ENCODE assay signal across 8 cellular contexts in genomic region chr1:53888716-53889115, GRCh38. TPM values are rescaled to one million over a fixed set of nuclear protein-coding genes. Genes with fewer than 3 reads are reported as not detected.
DNase-seq lines count a peak whose midpoint lies in the region; ATAC-seq and TF ChIP-seq lines count a peak whose summit lies in the region.

No MANE protein-coding gene starts in this region.

- H3K9me3 ChIP-seq in Caco-2 = no peaks in the 10 kb centered on the region
- H3K9me3 ChIP-seq in Panc1 (ENCODE audit: control insufficient read depth, insufficient read depth, low read depth, low read length) = no peaks in the 10 kb centered on the region
- H3K9me3 ChIP-seq in endodermal cell (ENCODE audit: control insufficient read depth, low read length) = no peaks in the 10 kb centered on the region
- H3K9me3 ChIP-seq in ovary = no peaks in the 10 kb centered on the region
- no peaks in the 10 kb centered on the region for H3K9me3 ChIP-seq in BE2C

- no peak for TF ChIP-seq EP300 in ovary (IDR thresholded peaks at IDR 0.05)

- intact Hi-C loops in Caco-2 (cut with micrococcal nuclease; ENCODE audit: unreplicated experiment) = loop anchor here (1.0 kb wide), 1 partner anchor 22 kb away; no protein-coding TSS in a partner anchor
- intact Hi-C loops in Panc1 (cut with micrococcal nuclease; ENCODE audit: unreplicated experiment) = no loop called here
- intact Hi-C loops in ovary (cut with DNase I) = loop anchor here in 2 of 4 donors (5.0 kb wide), 1 partner anchor 59 kb away; the partner anchor contains the start of genes IFT25 (in 2 of the 2) and LRRC42 (in 2 of the 2)

- DNase-seq in Caco-2 (no peak), Panc1 (ENCODE audit: low read depth, low spot score) (no peak), endodermal cell (no peak), ovary (no peak), NCI-H1417 treated with DMSO at 0.1 percent for 48 hours (lab: John Stamatoyannopoulos, UW) (no peak), mucosa of gallbladder (ENCODE audit: low spot score) (no peak), BE2C (no peak)
- DNase-seq in activated effector memory CD4-positive, alpha-beta T cell treated with anti-CD3 and anti-CD28 coated beads, Interleukin-2, amount 50 U/mL, for 16 hours = no peak

- H3K27me3 Mint-ChIP-seq in Caco-2 (ENCODE audit: insufficient read depth, unreplicated experiment) = no peaks in the 10 kb centered on the region
- no peaks in the 10 kb centered on the region for H3K27me3 Mint-ChIP-seq in endodermal cell (ENCODE audit: insufficient read depth)

- POLR2A ChIA-PET in Caco-2 (lab: Charles Lee) = no interaction called here
- POLR2A ChIA-PET in Panc1 (lab: Charles Lee) = no interaction called here

- H3K4me3 ChIP-seq in Caco-2 (ENCODE audit: low read depth, low read length) = no peak overlapping the region
- H3K4me3 ChIP-seq in Panc1 (ENCODE audit: low read depth in 2 of 2, low read length in 2 of 2) = peak overlapping the region; percentile 81 to 98
- peak overlapping the region; percentile 96 for H3K4me3 ChIP-seq in endodermal cell (ENCODE audit: low read length)
- H3K4me3 ChIP-seq in ovary = peak overlapping the region; percentile 77
- H3K4me3 ChIP-seq in BE2C (ENCODE audit: low read depth, low read length) = no peak overlapping the region

- H3K36me3 ChIP-seq in Caco-2 (ENCODE audit: control insufficient read depth, insufficient read depth, low read length) (no peaks in the 10 kb centered on the region), Panc1 (ENCODE audit: control insufficient read depth, insufficient read depth, low read length) (peaks cover 4% of the 10 kb centered on the region; the same call in 1 of the 2 replicates), endodermal cell (ENCODE audit: control insufficient read depth, insufficient read depth, low read length) (no peaks in the 10 kb centered on the region), ovary (no peaks in the 10 kb centered on the region), BE2C (no peaks in the 10 kb centered on the region)

- TF ChIP-seq CTCF in Caco-2 (IDR thresholded peaks at IDR 0.05; ENCODE audit: insufficient read depth in 1 of 2, low read depth in 1 of 2, low read length in 1 of 2, severe bottlenecking in 1 of 2, unreplicated experiment in 1 of 2) = no peak
- TF ChIP-seq CTCF in Panc1 (IDR thresholded peaks at IDR 0.05) = no peak
- no peak for TF ChIP-seq CTCF in endodermal cell (conservative IDR thresholded peaks at IDR 0.05)
- no peak for TF ChIP-seq CTCF in ovary (IDR thresholded peaks at IDR 0.05)
- no peak for TF ChIP-seq CTCF in BE2C (IDR thresholded peaks at IDR 0.05; ENCODE audit: low read depth, low read length)

- no peaks in the 10 kb centered on the region for H3K27me3 ChIP-seq in Caco-2 (replicated peaks; ENCODE audit: control insufficient read depth, insufficient read depth, low read length)
- H3K27me3 ChIP-seq in Panc1 (ENCODE audit: control insufficient read depth, insufficient read depth, low read length) = no peaks in the 10 kb centered on the region
- no peaks in the 10 kb centered on the region for H3K27me3 ChIP-seq in endodermal cell (ENCODE audit: control insufficient read depth, insufficient read depth, low read length, poor library complexity, severe bottlenecking)
- H3K27me3 ChIP-seq in ovary = no peaks in the 10 kb centered on the region
- no peaks in the 10 kb centered on the region for H3K27me3 ChIP-seq in BE2C

- H3K36me3 Mint-ChIP-seq in Caco-2 (ENCODE audit: insufficient read depth, unreplicated experiment) (peaks cover 9% of the 10 kb centered on the region), endodermal cell (ENCODE audit: low read depth) (peaks cover 21% of the 10 kb centered on the region)

- H3K4me3 Mint-ChIP-seq in Caco-2 (ENCODE audit: unreplicated experiment) (peak overlapping the region; percentile 93), endodermal cell (peak overlapping the region; percentile 89)

- H3K9me3 Mint-ChIP-seq in Caco-2 (ENCODE audit: unreplicated experiment) = no peaks in the 10 kb centered on the region
- H3K9me3 Mint-ChIP-seq in endodermal cell = no peaks in the 10 kb centered on the region

- H3K27ac ChIP-seq in Panc1 (ENCODE audit: low read length) = peak overlapping the region; percentile 89; the same call in 1 of the 2 replicates
- no peak overlapping the region for H3K27ac ChIP-seq in endodermal cell (ENCODE audit: low read depth, low read length)
- peak overlapping the region in 1 of 2 donors; percentile 47 for H3K27ac ChIP-seq in ovary

- no peaks in the 10 kb centered on the region for H3K4me1 Mint-ChIP-seq in Caco-2 (ENCODE audit: low read depth, unreplicated experiment)
- H3K4me1 Mint-ChIP-seq in endodermal cell = peaks cover 23% of the 10 kb centered on the region

- in situ Hi-C loops in Panc1 (cut with HindIII; ENCODE audit: low pct_unique_long_range_greater_than_20kb, low sequenced_read_pairs) = no loop called here

- no peak for TF ChIP-seq POLR2A in ovary (IDR thresholded peaks at IDR 0.05)

- ATAC-seq in Panc1 = no peak

- H3K4me1 ChIP-seq in Caco-2 (peaks cover 11% of the 10 kb centered on the region), Panc1 (ENCODE audit: control insufficient read depth, insufficient read depth, low read length) (peaks cover 12% of the 10 kb centered on the region), endodermal cell (ENCODE audit: control insufficient read depth, insufficient read depth, low read length) (peaks cover 12% of the 10 kb centered on the region), ovary (ENCODE audit: insufficient read depth) (no peaks in the 10 kb centered on the region), BE2C (no peaks in the 10 kb centered on the region)

- CTCF ChIA-PET in Caco-2 (lab: Charles Lee) = no interaction called here
- CTCF ChIA-PET in Panc1 (lab: Charles Lee) = no interaction called here

- 88 to 100% methylated on average over 1 of the region's 1 CpG for WGBS in endodermal cell (ENCODE audit: insufficient coverage in 1 of 2, insufficient read length in 1 of 2), 2 experiments
- 43 to 50% (median 49%) methylated on average over 1 of the region's 1 CpG for WGBS in ovary, 3 donors

- peak overlapping the region; percentile 89 for H3K27ac Mint-ChIP-seq in Caco-2 (ENCODE audit: unreplicated experiment)
- no peak overlapping the region for H3K27ac Mint-ChIP-seq in endodermal cell

- TSS peak; percentile 42 for BruUV-seq in Caco-2 (replicated peaks; lab: Mats Ljungman, UMichigan)
- no TSS peak for BruUV-seq in Panc1 (replicated peaks; lab: Mats Ljungman, UMichigan)

- H3K9ac ChIP-seq in endodermal cell (ENCODE audit: extremely low read depth, low read length, poor library complexity, severe bottlenecking) = peak overlapping the region; percentile 39

RNA-seq across cellular contexts. Expression of gene YIPF1, which starts 0.9 kb away (rescaled TPM):
- total RNA-seq in Caco-2 (2022) (16.6 and 17.2 TPM in 2 replicates), Panc1 (2021; ENCODE audit: unreplicated experiment) (21.4 TPM), endodermal cell (10 to 100 TPM; 32.7 to 32.8 TPM), ovary (10 to 100 TPM; 11.5 to 20.9 (median 18.3) TPM), mucosa of gallbladder (37.1 TPM)
- polyA plus RNA-seq in Panc1 (2012; ENCODE audit: insufficient read length) = 17.2 TPM
- polyA plus RNA-seq in endodermal cell (2013, experiment 1 of 2) = 33.6 TPM
- 29.1 TPM for polyA plus RNA-seq in endodermal cell (2013, experiment 2 of 2)
- 10 to 100 TPM; 14.6 to 47.8 TPM for polyA plus RNA-seq in ovary
- polyA plus RNA-seq in BE2C (2012; ENCODE audit: insufficient read depth, insufficient read length, low read depth) = 5.9 TPM

RNA-seq across cellular contexts. Expression of gene DIO1, which starts 5.3 kb away (rescaled TPM):
- 6.8 and 7.1 TPM in 2 replicates for total RNA-seq in Caco-2 (2022)
- 0.28 TPM for total RNA-seq in Panc1 (2021; ENCODE audit: unreplicated experiment)
- polyA plus RNA-seq in Panc1 (2012; ENCODE audit: insufficient read length) = not detected
- total RNA-seq in endodermal cell = not detected
- not detected for polyA plus RNA-seq in endodermal cell (2013, experiment 1 of 2)
- polyA plus RNA-seq in endodermal cell (2013, experiment 2 of 2) = not detected
- total RNA-seq in ovary = under 1 TPM in 1 of 7 donors, not detected in 6; 0.46 TPM
- polyA plus RNA-seq in ovary = not detected
- total RNA-seq in mucosa of gallbladder = 6.2 TPM
- not detected for polyA plus RNA-seq in BE2C (2012; ENCODE audit: insufficient read depth, insufficient read length, low read depth)

RNA-seq across cellular contexts. Expression of gene NDC1, which starts 50.6 kb away (rescaled TPM):
- total RNA-seq in Caco-2 (2022) (28.8 and 29.6 TPM in 2 replicates), Panc1 (2021; ENCODE audit: unreplicated experiment) (44.4 TPM), endodermal cell (10 to 100 TPM; 32.4 to 38.7 TPM), ovary (10 to 100 TPM in 2 of 7 donors, 1 to 10 TPM in 5; 6.2 to 11.9 (median 8.6) TPM), mucosa of gallbladder (9.7 TPM)
- polyA plus RNA-seq in Panc1 (2012; ENCODE audit: insufficient read length) = 23.0 TPM
- polyA plus RNA-seq in endodermal cell (2013, experiment 1 of 2) = 43.5 TPM
- polyA plus RNA-seq in endodermal cell (2013, experiment 2 of 2) = 40.2 TPM
- 1 to 10 TPM; 4.3 to 9.5 TPM for polyA plus RNA-seq in ovary
- 11.0 TPM for polyA plus RNA-seq in BE2C (2012; ENCODE audit: insufficient read depth, insufficient read length, low read depth)

RNA-seq across cellular contexts. Expression of gene IFT25, which starts 56.8 kb away (rescaled TPM):
- total RNA-seq in Caco-2 (2022) (31.7 and 35.1 TPM in 2 replicates), Panc1 (2021; ENCODE audit: unreplicated experiment) (42.9 TPM), endodermal cell (10 to 100 TPM; 34.8 to 56.7 TPM), ovary (10 to 100 TPM; 24.2 to 39.3 (median 28.5) TPM), mucosa of gallbladder (24.4 TPM)
- 20.1 TPM for polyA plus RNA-seq in Panc1 (2012; ENCODE audit: insufficient read length)
- polyA plus RNA-seq in endodermal cell (2013, experiment 1 of 2) = 52.3 TPM
- 50.7 TPM for polyA plus RNA-seq in endodermal cell (2013, experiment 2 of 2)
- polyA plus RNA-seq in ovary = 10 to 100 TPM; 27.6 to 39.4 TPM
- 0.65 TPM for polyA plus RNA-seq in BE2C (2012; ENCODE audit: insufficient read depth, insufficient read length, low read depth)

RNA-seq across cellular contexts. Expression of gene LRRC42, which starts 57.4 kb away (rescaled TPM):
- total RNA-seq in Caco-2 (2022) = 38.1 and 38.9 TPM in 2 replicates
- 41.0 TPM for total RNA-seq in Panc1 (2021; ENCODE audit: unreplicated experiment)
- polyA plus RNA-seq in Panc1 (2012; ENCODE audit: insufficient read length) = 41.3 TPM
- total RNA-seq in endodermal cell = 10 to 100 TPM; 46.0 to 55.1 TPM
- 62.3 TPM for polyA plus RNA-seq in endodermal cell (2013, experiment 1 of 2)
- 59.9 TPM for polyA plus RNA-seq in endodermal cell (2013, experiment 2 of 2)
- 10 to 100 TPM; 14.5 to 29.1 (median 20.8) TPM for total RNA-seq in ovary
- polyA plus RNA-seq in ovary = 10 to 100 TPM; 17.1 to 22.3 TPM
- total RNA-seq in mucosa of gallbladder = 25.7 TPM
- polyA plus RNA-seq in BE2C (2012; ENCODE audit: insufficient read depth, insufficient read length, low read depth) = 7.5 TPM

Comparison
In these comparisons a context has a peak if more than half of its experiments do, and no peak if none do; other contexts are left out.
1. H3K4me3 ChIP-seq: peak in Panc1 (2 of 2), endodermal cell (single experiment) and ovary (single experiment); none in Caco-2 (single experiment) and BE2C (single experiment).